ENCODE assay signal across 8 cellular contexts in the genomic region with DNA sequence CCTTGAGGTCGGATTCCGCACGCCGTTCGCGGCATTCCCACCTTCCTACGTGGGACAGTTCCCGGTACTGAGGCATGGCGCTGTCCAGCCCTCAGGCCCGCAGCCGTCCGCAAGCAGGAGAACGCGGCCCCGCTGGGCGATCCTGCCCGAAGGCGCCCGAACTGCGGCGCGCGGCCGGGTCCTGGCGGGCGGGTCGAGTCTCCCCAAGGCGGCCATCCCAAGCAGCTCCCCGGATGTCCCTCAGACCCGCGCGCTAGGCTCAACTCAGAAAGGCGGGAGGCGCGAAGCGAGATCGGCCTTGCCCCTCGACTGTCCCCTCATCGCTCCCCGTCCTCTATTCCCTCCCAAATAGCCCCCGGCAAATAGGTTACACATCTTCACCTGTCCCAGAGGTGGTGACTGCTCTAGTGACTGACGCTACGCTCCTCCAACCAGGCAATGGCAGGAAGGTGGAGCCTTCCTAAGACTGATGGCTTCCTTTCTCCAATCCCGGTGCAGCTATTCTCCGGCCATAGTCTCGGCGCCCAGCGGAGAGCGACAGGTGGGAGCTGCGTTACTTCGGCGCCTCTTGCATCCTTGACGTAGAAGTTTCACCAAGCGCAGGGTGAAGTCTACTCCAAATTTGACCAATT. TPM values are rescaled to one million over a fixed set of nuclear protein-coding genes. Genes with fewer than 3 reads are reported as not detected.
A peak's percentile ranks its signal among the peaks of the same experiment; 100 is the strongest.
DNase-seq lines count a peak whose midpoint lies in the region; ATAC-seq and TF ChIP-seq lines count a peak whose summit lies in the region.

No MANE protein-coding gene starts in this region.

- peak overlapping the region; percentile 90 for H3K4me3 ChIP-seq in CD4-positive, CD25-positive, alpha-beta regulatory T cell (ENCODE audit: low read depth, low read length)
- peak overlapping the region; percentile 62 to 100 (median 95) for H3K4me3 ChIP-seq in dorsolateral prefrontal cortex
- peak overlapping the region; percentile 81 to 83 (median 82) for H3K4me3 ChIP-seq in liver (ENCODE audit: low read depth in 1 of 3, low read length in 3 of 3)

- peaks cover 10 to 37% (median 26%) of the 10 kb centered on the region in 4 donors for H3K4me1 Mint-ChIP-seq in CD4-positive, CD25-positive, alpha-beta regulatory T cell

- no peak overlapping the region for H3K4me3 Mint-ChIP-seq in CD4-positive, CD25-positive, alpha-beta regulatory T cell

- peak overlapping the region; percentile 75 to 95 for H3K9ac ChIP-seq in liver (ENCODE audit: low read depth in 1 of 2, low read length in 2 of 2)

- H3K9me3 Mint-ChIP-seq in CD4-positive, CD25-positive, alpha-beta regulatory T cell, result no peaks in the 10 kb centered on the region

- H3K36me3 Mint-ChIP-seq in CD4-positive, CD25-positive, alpha-beta regulatory T cell, result peaks cover 4% of the 10 kb centered on the region

- no peaks in the 10 kb centered on the region for H3K9me3 ChIP-seq in CD4-positive, CD25-positive, alpha-beta regulatory T cell (ENCODE audit: control insufficient read depth in 2 of 2, low read length in 2 of 2)
- no peaks in the 10 kb centered on the region for H3K9me3 ChIP-seq in liver (ENCODE audit: control insufficient read depth in 4 of 4, low read length in 3 of 4)

- peak; percentile 62 to 68 for ATAC-seq in CD4-positive, CD25-positive, alpha-beta regulatory T cell (ENCODE audit: low read depth in 2 of 2)
- peak; percentile 68 for ATAC-seq in GM19438 (IDR thresholded peaks at IDR 0.05; ENCODE audit: low read depth, unreplicated experiment)
- ATAC-seq in HG03565 (IDR thresholded peaks at IDR 0.05; ENCODE audit: unreplicated experiment), result peak; percentile 52

- under 1% methylated on average over 54 of the region's 54 CpGs for WGBS in liver

- TF ChIP-seq CTCF in dorsolateral prefrontal cortex (IDR thresholded peaks at IDR 0.05 in 54 of 56, conservative IDR thresholded peaks at IDR 0.05 in 2 of 56; ENCODE audit: low read depth in 1 of 56, partially characterized antibody in 56 of 56), result peak in 10 of 56 donors; percentile 1 to 28 (median 8)
- no peak for TF ChIP-seq CTCF in liver (IDR thresholded peaks at IDR 0.05; ENCODE audit: low read depth, low read length, missing input control)

- intact Hi-C loops in dorsolateral prefrontal cortex (cut with DNase I), result loop anchor here (2.0 to 10.0 kb wide), 7 partner anchors 39 to 294 kb away; a partner anchor contains a TSS

- DNase-seq in CD4-positive, CD25-positive, alpha-beta regulatory T cell, result peak; percentile 80 to 95 (median 92)
- peak; percentile 96 for DNase-seq in NCI-H748 treated with DMSO at 0.1 percent for 48 hours (lab: John Stamatoyannopoulos, UW)
- DNase-seq in activated CD4-positive, alpha-beta T cell treated with anti-CD3 and anti-CD28 coated beads, Interleukin-2, amount 50 U/mL, for 48 hours, result peak; percentile 82 to 88
- DNase-seq in dorsolateral prefrontal cortex, result peak; percentile 79 to 97 (median 96)
- peak; percentile 70 for DNase-seq in stimulated activated CD4-positive, alpha-beta T cell treated with anti-CD3 and anti-CD28 coated beads, Interleukin-2, amount 100 ng/mL, for 48 hours

- H3K27me3 Mint-ChIP-seq in CD4-positive, CD25-positive, alpha-beta regulatory T cell, result no peaks in the 10 kb centered on the region

- no peaks in the 10 kb centered on the region for H3K36me3 ChIP-seq in CD4-positive, CD25-positive, alpha-beta regulatory T cell (ENCODE audit: control insufficient read depth, insufficient read depth, low read length)
- H3K36me3 ChIP-seq in liver (ENCODE audit: control insufficient read depth in 4 of 4, insufficient read depth in 3 of 4, low read depth in 1 of 4, low read length in 3 of 4), result no peaks in the 10 kb centered on the region

- peak overlapping the region; percentile 96 for H3K27ac ChIP-seq in CD4-positive, CD25-positive, alpha-beta regulatory T cell (ENCODE audit: insufficient read depth, low read length, poor library complexity, severe bottlenecking)
- H3K27ac ChIP-seq in dorsolateral prefrontal cortex (peak overlapping the region; percentile 82 to 100 (median 97)), liver (ENCODE audit: low read depth in 1 of 2, low read length in 2 of 2) (peak overlapping the region; percentile 92 to 98)

- H3K27me3 ChIP-seq in CD4-positive, CD25-positive, alpha-beta regulatory T cell (ENCODE audit: control insufficient read depth, insufficient read depth, low read length), result no peaks in the 10 kb centered on the region
- H3K27me3 ChIP-seq in dorsolateral prefrontal cortex (no peaks in the 10 kb centered on the region), liver (ENCODE audit: control insufficient read depth in 4 of 4, insufficient read depth in 4 of 4, low read length in 3 of 4) (no peaks in the 10 kb centered on the region)

- peak overlapping the region in 1 of 3 donors; percentile 95 for H3K27ac Mint-ChIP-seq in CD4-positive, CD25-positive, alpha-beta regulatory T cell

- TF ChIP-seq RAD21 in liver (IDR thresholded peaks at IDR 0.05), result no peak

- peaks cover 31% of the 10 kb centered on the region for H3K4me1 ChIP-seq in CD4-positive, CD25-positive, alpha-beta regulatory T cell (ENCODE audit: control insufficient read depth, insufficient read depth, low read length, poor library complexity, severe bottlenecking)
- H3K4me1 ChIP-seq in liver (ENCODE audit: control insufficient read depth in 4 of 4, insufficient read depth in 4 of 4, low read length in 3 of 4), result peaks cover 1 to 28% (median 19%) of the 10 kb centered on the region in 4 donors

TF ChIP-seq in liver, 16 proteins besides CTCF, POLR2A, EP300 and RAD21 (continues in another document):
- TF ChIP-seq RXRA (IDR thresholded peaks at IDR 0.05) (no peak), HNF4G (IDR thresholded peaks at IDR 0.05) (no peak), GABPA (IDR thresholded peaks at IDR 0.05 in 1 of 2, conservative IDR thresholded peaks at IDR 0.05 in 1 of 2) (no peak), SP1 (IDR thresholded peaks at IDR 0.05) (no peak), FOXA1 (IDR thresholded peaks at IDR 0.05) (no peak), HNF4A (conservative IDR thresholded peaks at IDR 0.05) (no peak), EGR1 (IDR thresholded peaks at IDR 0.05; ENCODE audit: low read depth in 2 of 2) (peak in 1 of 2 donors; percentile 2), TAF1 (conservative IDR thresholded peaks at IDR 0.05) (peak; percentile 55), YY1 (IDR thresholded peaks at IDR 0.05) (peak; percentile 97), FOXA2 (IDR thresholded peaks at IDR 0.05) (no peak)
- TF ChIP-seq, protein P1, sequence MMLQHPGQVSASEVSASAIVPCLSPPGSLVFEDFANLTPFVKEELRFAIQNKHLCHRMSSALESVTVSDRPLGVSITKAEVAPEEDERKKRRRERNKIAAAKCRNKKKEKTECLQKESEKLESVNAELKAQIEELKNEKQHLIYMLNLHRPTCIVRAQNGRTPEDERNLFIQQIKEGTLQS (IDR thresholded peaks at IDR 0.05), result no peak
- TF ChIP-seq, protein P2, sequence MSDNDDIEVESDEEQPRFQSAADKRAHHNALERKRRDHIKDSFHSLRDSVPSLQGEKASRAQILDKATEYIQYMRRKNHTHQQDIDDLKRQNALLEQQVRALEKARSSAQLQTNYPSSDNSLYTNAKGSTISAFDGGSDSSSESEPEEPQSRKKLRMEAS (IDR thresholded peaks at IDR 0.05), result no peak
- TF ChIP-seq, protein P3, sequence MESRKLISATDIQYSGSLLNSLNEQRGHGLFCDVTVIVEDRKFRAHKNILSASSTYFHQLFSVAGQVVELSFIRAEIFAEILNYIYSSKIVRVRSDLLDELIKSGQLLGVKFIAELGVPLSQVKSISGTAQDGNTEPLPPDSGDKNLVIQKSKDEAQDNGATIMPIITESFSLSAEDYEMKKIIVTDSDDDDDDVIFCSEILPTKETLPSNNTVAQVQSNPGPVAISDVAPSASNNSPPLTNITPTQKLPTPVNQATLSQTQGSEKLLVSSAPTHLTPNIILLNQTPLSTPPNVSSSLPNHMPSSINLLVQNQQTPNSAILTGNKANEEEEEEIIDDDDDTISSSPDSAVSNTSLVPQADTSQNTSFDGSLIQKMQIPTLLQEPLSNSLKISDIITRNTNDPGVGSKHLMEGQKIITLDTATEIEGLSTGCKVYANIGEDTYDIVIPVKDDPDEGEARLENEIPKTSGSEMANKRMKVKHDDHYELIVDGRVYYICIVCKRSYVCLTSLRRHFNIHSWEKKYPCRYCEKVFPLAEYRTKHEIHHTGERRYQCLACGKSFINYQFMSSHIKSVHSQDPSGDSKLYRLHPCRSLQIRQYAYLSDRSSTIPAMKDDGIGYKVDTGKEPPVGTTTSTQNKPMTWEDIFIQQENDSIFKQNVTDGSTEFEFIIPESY (IDR thresholded peaks at IDR 0.05), result no peak

RNA-seq across cellular contexts. Expression of a gene that starts 0.8 kb away (rescaled TPM):
- total RNA-seq in CD4-positive, CD25-positive, alpha-beta regulatory T cell, result 227 TPM
- 10 to 100 TPM; 58.2 to 78.2 (median 64.6) TPM for polyA plus RNA-seq in CD4-positive, CD25-positive, alpha-beta regulatory T cell
- total RNA-seq in dorsolateral prefrontal cortex (100 to 1,000 TPM in 115 of 120 experiments, 10 to 100 TPM in 5; 85.6 to 158 (median 124) TPM), liver (100 to 1,000 TPM in 1 of 2 donors, 10 to 100 TPM in 1; 83.5 to 116 TPM)
- polyA plus RNA-seq in liver, result 10 to 100 TPM; 33.2 to 36.7 TPM

RNA-seq across cellular contexts. Expression of a gene that starts 40.9 kb away (rescaled TPM):
- total RNA-seq in CD4-positive, CD25-positive, alpha-beta regulatory T cell, result not detected
- not detected for polyA plus RNA-seq in CD4-positive, CD25-positive, alpha-beta regulatory T cell
- 1 to 10 TPM in 89 of 120 experiments, under 1 TPM in 31; 0.28 to 4.5 (median 1.6) TPM for total RNA-seq in dorsolateral prefrontal cortex
- total RNA-seq in liver, result not detected
- polyA plus RNA-seq in liver, result not detected

RNA-seq across cellular contexts. Expression of a gene that starts 54.4 kb away (rescaled TPM):
- total RNA-seq in CD4-positive, CD25-positive, alpha-beta regulatory T cell, result 0.47 TPM
- not detected for polyA plus RNA-seq in CD4-positive, CD25-positive, alpha-beta regulatory T cell
- total RNA-seq in dorsolateral prefrontal cortex, result 10 to 100 TPM in 46 of 120 experiments, 1 to 10 TPM in 74; 5.3 to 27.6 (median 9.3) TPM
- total RNA-seq in liver, result 1 to 10 TPM in 1 of 2 donors, under 1 TPM in 1; 0.65 to 1.0 TPM
- under 1 TPM; 0.60 to 0.90 TPM for polyA plus RNA-seq in liver

Comparison
In these comparisons a context has a peak if more than half of its experiments do, and no peak if none do; other contexts are left out.
1. Peak in every context shown above with its lines: DNase-seq, ATAC-seq, H3K4me3 ChIP-seq and H3K27ac ChIP-seq.